In the genomic region with DNA sequence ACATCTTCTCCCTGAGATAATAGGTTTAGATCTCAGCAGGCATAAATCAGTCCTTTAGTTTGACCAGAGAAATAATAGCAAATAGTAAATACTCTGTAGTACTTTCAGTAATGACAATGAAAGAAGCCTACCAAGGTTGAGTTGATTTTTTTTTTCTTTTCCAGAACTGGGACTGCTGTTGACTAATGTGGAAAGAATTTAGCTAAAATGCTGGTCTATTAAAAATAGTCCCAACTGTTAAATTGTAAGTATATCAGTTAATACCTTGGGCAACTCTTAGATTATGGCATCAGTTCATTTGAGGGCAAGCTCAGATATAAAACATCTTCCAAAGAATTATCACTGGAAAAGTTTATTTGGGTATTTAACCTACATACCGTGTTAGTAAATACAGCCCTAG, we compare ENCODE assay signal across 27 cellular contexts.
DNase-seq lines count a peak whose midpoint lies in the region; ATAC-seq, FAIRE-seq and TF ChIP-seq lines count a peak whose summit lies in the region.
"Had no signal": no experiment of that assay in that cellular context is flagged by ENCODE, and none has a peak within 500 bp of the region (broad histone marks: within the 10 kb centered on the region; RNA-seq: fewer than 3 reads in every experiment).

No MANE protein-coding gene starts in this region.

- H3K9me1 ChIP-seq in endothelial cell of umbilical vein (replicated peaks; ENCODE audit: control insufficient read depth, extremely low read depth, insufficient read depth, low read length): no peaks in the 10 kb centered on the region

- H3K9me3 ChIP-seq in endothelial cell of umbilical vein (replicated peaks; ENCODE audit: control insufficient read depth, insufficient read depth, low read length) (no peaks in the 10 kb centered on the region), smooth muscle cell (replicated peaks; ENCODE audit: low read depth) (no peaks in the 10 kb centered on the region), heart left ventricle (no peaks in the 10 kb centered on the region)
- H3K9me3 ChIP-seq: ovary, SJCRH30, transverse colon had no signal

- no peaks in the 10 kb centered on the region for H3F3A ChIP-seq in smooth muscle cell (ENCODE audit: low read depth)

- intact Hi-C loops in endothelial cell of umbilical vein (cut with micrococcal nuclease) (no loop called here), heart left ventricle (cut with DNase I) (loop anchor here in 1 of 10 donors (10.0 kb wide), 1 partner anchor 115 kb away; no protein-coding TSS in a partner anchor)

- no peak for TF ChIP-seq POLR2A in endothelial cell of umbilical vein (IDR thresholded peaks at IDR 0.05; ENCODE audit: low read depth, low read length)
- no peak for TF ChIP-seq POLR2A in heart left ventricle (IDR thresholded peaks at IDR 0.05)

- dilution Hi-C loops in endothelial cell of umbilical vein (cut with MboI; ENCODE audit: extremely low pct_ligation_motif_present, low sequenced_read_pairs): no loop called here

- no peaks in the 10 kb centered on the region for H3K36me3 ChIP-seq in endothelial cell of umbilical vein (ENCODE audit: control insufficient read depth in 2 of 2, extremely low read depth in 1 of 2, insufficient read depth in 2 of 2, low read length in 2 of 2)
- no peaks in the 10 kb centered on the region for H3K36me3 ChIP-seq in smooth muscle cell (ENCODE audit: low read depth)
- H3K36me3 ChIP-seq in heart left ventricle: no peaks in the 10 kb centered on the region
- H3K36me3 ChIP-seq: ovary, SJCRH30, transverse colon had no signal

- H3K27ac ChIP-seq in endothelial cell of umbilical vein (ENCODE audit: insufficient read depth, low read depth, low read length): no peak overlapping the region
- H3K27ac ChIP-seq in smooth muscle cell (ENCODE audit: low read depth): no peak overlapping the region
- no peak overlapping the region for H3K27ac ChIP-seq in heart left ventricle
- H3K27ac ChIP-seq: ovary, SJCRH30, transverse colon had no signal

- H3K4me2 ChIP-seq in endothelial cell of umbilical vein (ENCODE audit: insufficient read depth, low read length) (no peak overlapping the region), smooth muscle cell (peak overlapping the region; percentile 45)

- DNase-seq in EH (ENCODE audit: low read depth) (peak; percentile 52), LHCN-M2 (ENCODE audit: low read depth) (peak; percentile 17), endothelial cell of umbilical vein (ENCODE audit: low read depth, low spot score) (no peak), smooth muscle cell (lab: John Stamatoyannopoulos, UW; ENCODE audit: unreplicated experiment) (no peak), heart left ventricle (no peak), NCI-H1694 (lab: John Stamatoyannopoulos, UW) (no peak), NCI-H1105 treated with DMSO at 0.1 percent for 48 hours (lab: John Stamatoyannopoulos, UW) (no peak)
- DNase-seq: activated B cell treated with CpG ODN at 0.5 μM for 24 hours; activated CD8-positive, alpha-beta memory T cell treated with anti-CD3 and anti-CD28 coated beads, Interleukin-2, amount 10 ng/mL, durations not matched to agents 7 days and 5 days; activated naive CD4-positive, alpha-beta T cell treated with Interleukin-2 at 50 U/mL for 16 hours; activated T-cell treated with anti-CD3 and anti-CD28 coated beads, Interleukin-2, amount 50 U/mL, for 48 hours; CD4-positive, CD25-positive, alpha-beta regulatory T cell; GOT3; islet precursor cell; natural killer cell; NCI-H1092; NCI-H1930; NCI-H524 treated with DMSO at 0.1 percent for 48 hours; NK-92 treated with Interleukin-12 subunit alpha and Interleukin-12 subunit beta, amount 100 ng/mL, for 24 hours; ovary; SJCRH30; stimulated activated CD4-positive, alpha-beta T cell treated with anti-CD3 and anti-CD28 coated beads, Interleukin-2, amount 100 ng/mL, for 24 hours; T-cell; transverse colon had no signal

- WGBS in smooth muscle cell (ENCODE audit: low lambda C conversion rate): 49% methylated on average over 1 of the region's 1 CpG
- WGBS in heart left ventricle, 4 donors: 63 to 93% (median 85%) methylated on average over 1 of the region's 1 CpG

- no TSS peak for BruUV-seq in endothelial cell of umbilical vein (replicated peaks; lab: Mats Ljungman, UMichigan)

- no peak for FAIRE-seq in endothelial cell of umbilical vein (lab: Jason Lieb, UNC)
- FAIRE-seq: GM12892 had no signal

- H3K4me1 ChIP-seq in endothelial cell of umbilical vein (ENCODE audit: control insufficient read depth, extremely low read depth, insufficient read depth, low read length): no peaks in the 10 kb centered on the region
- H3K4me1 ChIP-seq in smooth muscle cell (ENCODE audit: low read depth): peaks cover 12% of the 10 kb centered on the region
- peaks cover 0 to 32% (median 7%) of the 10 kb centered on the region in 12 donors for H3K4me1 ChIP-seq in heart left ventricle

- CTCF ChIA-PET in endothelial cell of umbilical vein (lab: Charles Lee): interaction anchor here (1.1 to 1.9 kb wide), 3 partner anchors 18 to 263 kb away, joined by 3 to 5 read pairs (median 4); no protein-coding TSS in a partner anchor

- ATAC-seq in heart left ventricle (no peak), GM19452 (IDR thresholded peaks at IDR 0.05; ENCODE audit: unreplicated experiment) (no peak)
- ATAC-seq: activated CD8-positive, alpha-beta memory T cell treated with anti-CD3 and anti-CD28 coated beads, Interleukin-2, amount 10 ng/mL, durations not matched to agents 7 days and 5 days; natural killer cell; Panc1; T-cell had no signal

- H2AFZ ChIP-seq in endothelial cell of umbilical vein (ENCODE audit: low read depth, low read length): peak overlapping the region; percentile 75
- no peak overlapping the region for H2AFZ ChIP-seq in smooth muscle cell (ENCODE audit: low read depth)

- no peaks in the 10 kb centered on the region for H3K27me3 ChIP-seq in endothelial cell of umbilical vein (ENCODE audit: control insufficient read depth in 2 of 2, insufficient read depth in 2 of 2, low read length in 2 of 2)
- H3K27me3 ChIP-seq in smooth muscle cell (ENCODE audit: low read depth): no peaks in the 10 kb centered on the region
- H3K27me3 ChIP-seq in heart left ventricle: no peaks in the 10 kb centered on the region
- H3K27me3 ChIP-seq: ovary, SJCRH30, transverse colon had no signal

- no peaks in the 10 kb centered on the region for H4K20me1 ChIP-seq in endothelial cell of umbilical vein (replicated peaks; ENCODE audit: control insufficient read depth, extremely low read depth, insufficient read depth, low read length)
- H4K20me1 ChIP-seq in smooth muscle cell (ENCODE audit: low read depth): no peaks in the 10 kb centered on the region

- H3K4me3 ChIP-seq in endothelial cell of umbilical vein (replicated peaks in 1 of 3; ENCODE audit: insufficient read depth in 1 of 3, low read depth in 1 of 3, low read length in 3 of 3) (no peak overlapping the region), smooth muscle cell (no peak overlapping the region), heart left ventricle (no peak overlapping the region)
- H3K4me3 ChIP-seq: ovary, SJCRH30, transverse colon had no signal

- no peak for TF ChIP-seq CTCF in endothelial cell of umbilical vein (IDR thresholded peaks at IDR 0.05; ENCODE audit: extremely low read depth in 1 of 2, insufficient read depth in 1 of 2, low read depth in 1 of 2, low read length in 2 of 2)
- TF ChIP-seq CTCF in smooth muscle cell (IDR thresholded peaks at IDR 0.05; ENCODE audit: borderline replicate concordance, insufficient read depth, poor library complexity, severe bottlenecking): no peak
- TF ChIP-seq CTCF in heart left ventricle (IDR thresholded peaks at IDR 0.05): no peak

- POLR2A ChIA-PET in endothelial cell of umbilical vein (lab: Charles Lee): no interaction called here

- no peaks in the 10 kb centered on the region for H3K79me2 ChIP-seq in endothelial cell of umbilical vein (ENCODE audit: control insufficient read depth, insufficient read depth, low read length)
- H3K79me2 ChIP-seq in smooth muscle cell (ENCODE audit: low read depth): no peaks in the 10 kb centered on the region

- H3K9ac ChIP-seq in endothelial cell of umbilical vein (replicated peaks; ENCODE audit: extremely low read depth, insufficient read depth, low read length) (no peak overlapping the region), smooth muscle cell (ENCODE audit: low read depth) (no peak overlapping the region)

TF ChIP-seq in endothelial cell of umbilical vein, 7 proteins besides CTCF, POLR2A, EP300 and RAD21:
- TF ChIP-seq, protein P1, sequence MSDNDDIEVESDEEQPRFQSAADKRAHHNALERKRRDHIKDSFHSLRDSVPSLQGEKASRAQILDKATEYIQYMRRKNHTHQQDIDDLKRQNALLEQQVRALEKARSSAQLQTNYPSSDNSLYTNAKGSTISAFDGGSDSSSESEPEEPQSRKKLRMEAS (IDR thresholded peaks at IDR 0.05; ENCODE audit: insufficient read depth, insufficient read length): no peak
- TF ChIP-seq GATA2 (IDR thresholded peaks at IDR 0.05; ENCODE audit: insufficient read depth, insufficient read length, low read depth, low read length) (no peak), POLR2AphosphoS5 (IDR thresholded peaks at IDR 0.05; ENCODE audit: insufficient read depth, low read depth, low read length) (no peak), JUN (IDR thresholded peaks at IDR 0.05; ENCODE audit: borderline replicate concordance, insufficient read depth, insufficient read length, low read depth) (no peak), FOS (IDR thresholded peaks at IDR 0.05; ENCODE audit: borderline replicate concordance, insufficient read depth, low read length) (no peak), MYC (IDR thresholded peaks at IDR 0.05; ENCODE audit: low read depth, low read length) (no peak), EZH2 (IDR thresholded peaks at IDR 0.05; ENCODE audit: borderline replicate concordance, low read depth, low read length, severe bottlenecking) (no peak)

Comparison
In these comparisons a context has a peak if more than half of its experiments do, and no peak if none do; other contexts are left out.
1. DNase-seq: peak in EH (single experiment) and LHCN-M2 (single experiment); none in endothelial cell of umbilical vein (single experiment), smooth muscle cell (single experiment), heart left ventricle (0 of 5), NCI-H1694 (single experiment) and NCI-H1105 treated with DMSO at 0.1 percent for 48 hours (single experiment).